ENCODE assay signal across 1 cellular context in the genomic region with DNA sequence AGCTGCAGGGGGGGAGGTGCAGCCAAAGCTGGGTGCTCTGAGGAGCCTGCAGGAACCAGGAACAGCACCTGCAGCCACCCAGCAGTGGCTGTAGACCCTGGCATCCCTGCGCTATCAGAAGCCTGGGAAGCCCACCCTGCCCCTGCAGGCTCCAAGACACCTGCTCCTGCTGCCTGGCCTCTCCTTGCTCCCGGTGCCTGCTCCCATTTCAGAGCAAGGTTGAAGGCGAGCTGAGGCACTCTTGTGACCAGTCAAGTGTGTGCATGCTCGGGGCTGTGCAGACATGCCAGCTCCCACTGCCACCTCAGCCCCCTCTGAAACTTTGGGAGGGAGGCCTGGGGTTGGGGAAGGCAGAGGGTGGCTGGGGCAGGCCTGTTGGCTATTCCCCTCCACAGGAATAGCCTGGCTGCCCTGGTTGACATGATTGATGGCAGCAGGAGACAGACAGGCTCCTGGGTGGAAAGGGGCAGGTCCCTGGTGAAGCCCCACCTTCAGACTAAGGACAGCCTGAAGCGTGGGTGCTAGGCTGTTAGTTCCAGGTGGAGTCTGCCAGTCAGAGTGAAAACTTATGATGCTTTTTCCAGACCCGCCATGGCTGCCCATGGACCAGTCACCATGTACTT.
TF ChIP-seq lines count a peak whose summit lies in the region.

No MANE protein-coding gene starts in this region.

TF ChIP-seq in IMR-90, 13 proteins besides CTCF, POLR2A, EP300 and RAD21 (continued from another document):
- TF ChIP-seq, protein P1, sequence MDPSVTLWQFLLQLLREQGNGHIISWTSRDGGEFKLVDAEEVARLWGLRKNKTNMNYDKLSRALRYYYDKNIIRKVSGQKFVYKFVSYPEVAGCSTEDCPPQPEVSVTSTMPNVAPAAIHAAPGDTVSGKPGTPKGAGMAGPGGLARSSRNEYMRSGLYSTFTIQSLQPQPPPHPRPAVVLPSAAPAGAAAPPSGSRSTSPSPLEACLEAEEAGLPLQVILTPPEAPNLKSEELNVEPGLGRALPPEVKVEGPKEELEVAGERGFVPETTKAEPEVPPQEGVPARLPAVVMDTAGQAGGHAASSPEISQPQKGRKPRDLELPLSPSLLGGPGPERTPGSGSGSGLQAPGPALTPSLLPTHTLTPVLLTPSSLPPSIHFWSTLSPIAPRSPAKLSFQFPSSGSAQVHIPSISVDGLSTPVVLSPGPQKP (IDR thresholded peaks at IDR 0.05; ENCODE audit: borderline replicate concordance, low read depth, low read length) = no peak
